ENCODE assay signal across 17 cellular contexts in the genomic region with DNA sequence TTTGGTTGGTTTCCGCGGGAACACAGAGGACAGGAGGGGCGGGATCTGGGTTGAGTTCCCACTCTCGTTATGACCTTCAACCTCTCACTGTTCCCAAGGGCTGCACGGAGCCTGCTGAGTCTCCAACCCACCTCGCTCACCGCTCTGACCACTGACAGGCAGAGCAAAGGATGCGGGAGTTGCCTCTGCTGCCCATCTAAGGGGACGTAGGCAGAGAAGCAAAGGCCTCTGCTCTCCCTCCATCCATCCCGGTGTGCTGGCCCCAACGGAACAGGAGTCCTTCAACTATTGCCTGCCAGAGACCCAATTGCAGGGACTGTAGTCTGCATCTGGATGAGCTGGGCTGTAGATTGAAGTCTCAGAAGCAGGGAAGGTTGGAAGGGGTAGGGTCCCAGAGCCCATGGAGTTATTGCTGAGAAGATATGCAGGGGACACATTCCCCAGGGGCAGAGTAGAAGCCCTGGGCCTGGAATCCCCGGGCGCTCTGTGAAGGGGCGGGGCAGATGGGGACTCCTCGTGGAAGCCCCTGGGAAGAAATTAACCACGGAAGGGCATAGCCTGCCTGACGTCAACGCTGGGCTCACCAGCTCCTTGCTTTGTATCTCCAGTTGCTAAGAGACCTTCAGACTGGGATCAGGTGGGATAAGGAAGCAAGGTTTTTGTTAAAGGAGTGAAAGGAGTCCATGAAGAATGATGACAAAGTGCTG. TPM values are rescaled to one million over a fixed set of nuclear protein-coding genes. Genes with fewer than 3 reads are reported as not detected.
DNase-seq lines count a peak whose midpoint lies in the region; ATAC-seq and TF ChIP-seq lines count a peak whose summit lies in the region.
"Had no signal": no experiment of that assay in that cellular context is flagged by ENCODE, and none has a peak within 500 bp of the region (broad histone marks: within the 10 kb centered on the region; RNA-seq: fewer than 3 reads in every experiment).

No MANE protein-coding gene starts in this region.

- no peaks in the 10 kb centered on the region for H3K27me3 ChIP-seq in H9 (ENCODE audit: insufficient read depth, low read length)
- no peaks in the 10 kb centered on the region for H3K27me3 ChIP-seq in ovary
- H3K27me3 ChIP-seq in brain microvascular endothelial cell (replicated peaks): peaks cover 2% of the 10 kb centered on the region
- H3K27me3 ChIP-seq: gastrocnemius medialis, neutrophil, SJCRH30 had no signal

- no peak overlapping the region for H3K56ac ChIP-seq in H9 (ENCODE audit: insufficient read length, low read depth, low read length)

- no peak overlapping the region for H2AFZ ChIP-seq in H9 (ENCODE audit: low read length)

- H3K4me1 Mint-ChIP-seq in H9: peaks cover 19 to 20% of the 10 kb centered on the region in 2 experiments

- TF ChIP-seq CTCF in H9 (conservative IDR thresholded peaks at IDR 0.05): no peak
- TF ChIP-seq CTCF in ovary (IDR thresholded peaks at IDR 0.05): no peak
- TF ChIP-seq CTCF in brain microvascular endothelial cell (IDR thresholded peaks at IDR 0.05; ENCODE audit: low read depth, low read length, missing control alignments): no peak

- no peak overlapping the region for H3T11ph ChIP-seq in H9 (ENCODE audit: low read length)

- H3K27ac ChIP-seq in H9 (ENCODE audit: insufficient read length, low read depth, low read length): no peak overlapping the region
- no peak overlapping the region for H3K27ac ChIP-seq in ovary
- H3K27ac ChIP-seq in brain microvascular endothelial cell: no peak overlapping the region
- H3K27ac ChIP-seq: gastrocnemius medialis, neutrophil, SJCRH30 had no signal

- no peak overlapping the region for H3K4ac ChIP-seq in H9 (ENCODE audit: low read depth, low read length)

- peaks cover 2% of the 10 kb centered on the region for H4K20me1 ChIP-seq in H9 (ENCODE audit: control insufficient read depth, insufficient read depth, insufficient read length)

- H3K27ac Mint-ChIP-seq in H9: peak overlapping the region in 1 of 3 experiments; percentile 9; a peak in 1 of 7 replicates
- H3K27ac Mint-ChIP-seq: memory B cell; stimulated activated naive CD8-positive, alpha-beta T cell treated with anti-CD3 and anti-CD28 coated beads, Interleukin-15, Interleukin-2, amounts not matched to agents 100 ng/mL and 50 ng/mL, for 24 hours had no signal

- H4K91ac ChIP-seq in H9 (ENCODE audit: insufficient read length, low read depth, low read length): no peak overlapping the region

- H3K4me3 ChIP-seq in ovary: no peak overlapping the region
- H3K4me3 ChIP-seq in brain microvascular endothelial cell (ENCODE audit: low read depth, low read length): no peak overlapping the region
- H3K4me3 ChIP-seq: gastrocnemius medialis, SJCRH30 had no signal

- TF ChIP-seq EP300 in ovary (IDR thresholded peaks at IDR 0.05): no peak

- no peak overlapping the region for H2BK5ac ChIP-seq in H9 (ENCODE audit: insufficient read length, low read length)

- H3K4me1 ChIP-seq in H9 (ENCODE audit: insufficient read depth, low read length): no peaks in the 10 kb centered on the region
- peaks cover 8% of the 10 kb centered on the region for H3K4me1 ChIP-seq in ovary (ENCODE audit: insufficient read depth)

- H3K9ac ChIP-seq in H9 (ENCODE audit: extremely low read depth, insufficient read length, low read length): no peak overlapping the region

- H3K23me2 ChIP-seq in H9 (ENCODE audit: insufficient read length, low read depth, low read length, poor library complexity, severe bottlenecking): no peaks in the 10 kb centered on the region

- H2BK20ac ChIP-seq in H9 (ENCODE audit: low read depth, low read length, poor library complexity, severe bottlenecking): no peak overlapping the region

- H2AK5ac ChIP-seq in H9 (ENCODE audit: insufficient read length, low read length): no peak overlapping the region

- in situ Hi-C loops in brain microvascular endothelial cell (cut with HindIII; ENCODE audit: low pct_ligation_motif_present, low sequenced_read_pairs): loop anchor here (25.0 kb wide), 1 partner anchor 100 kb away; a partner anchor contains a TSS

- WGBS in H9 (ENCODE audit: extremely low coverage, insufficient read length, low lambda C conversion rate): no CpG with 5 or more reads among the region's 18 CpGs
- WGBS in ovary, 3 donors: 73 to 74% (median 73%) methylated on average over 18 of the region's 18 CpGs

- H3K9me3 ChIP-seq in H9 (ENCODE audit: control insufficient read depth, low read depth, low read length): no peaks in the 10 kb centered on the region
- no peaks in the 10 kb centered on the region for H3K9me3 ChIP-seq in ovary
- H3K9me3 ChIP-seq: gastrocnemius medialis, neutrophil, SJCRH30 had no signal

- H2BK15ac ChIP-seq in H9 (ENCODE audit: low read depth, low read length): no peak overlapping the region

- no peaks in the 10 kb centered on the region for H3K79me2 ChIP-seq in H9 (ENCODE audit: insufficient read depth, low read length)

- intact Hi-C loops in cardiac septum (cut with DNase I) (no loop called here), ovary (cut with DNase I) (no loop called here)

- peaks cover 3% of the 10 kb centered on the region for H3K27me3 Mint-ChIP-seq in H9 (ENCODE audit: low read depth)
- H3K27me3 Mint-ChIP-seq: stimulated activated naive CD8-positive, alpha-beta T cell treated with anti-CD3 and anti-CD28 coated beads, Interleukin-15, Interleukin-2, amounts not matched to agents 100 ng/mL and 50 ng/mL, for 24 hours had no signal

- H3K14ac ChIP-seq in H9 (ENCODE audit: insufficient read depth, low read length): peak overlapping the region; percentile 17; the same call in 1 of the 2 replicates

- H3K36me3 Mint-ChIP-seq in H9 (ENCODE audit: insufficient read depth in 1 of 3, low read depth in 3 of 3): peaks cover 0 to 10% (median 0%) of the 10 kb centered on the region in 3 experiments; a peak in 2 of 7 replicates
- H3K36me3 Mint-ChIP-seq: memory B cell had no signal

- no peak overlapping the region for H3K18ac ChIP-seq in H9 (ENCODE audit: insufficient read length, low read depth, low read length)

- TF ChIP-seq POLR2A in ovary (IDR thresholded peaks at IDR 0.05): no peak

- H3K23ac ChIP-seq in H9 (ENCODE audit: insufficient read length, low read depth, low read length): no peak overlapping the region

- no peak for ATAC-seq in GM21529 (IDR thresholded peaks at IDR 0.05; ENCODE audit: unreplicated experiment)
- ATAC-seq: gastrocnemius medialis had no signal

- no peak overlapping the region for H2BK12ac ChIP-seq in H9 (ENCODE audit: insufficient read length, low read depth, low read length)

- DNase-seq in 8988T (peak; percentile 6), H9 (peak; percentile 23), cardiac septum (ENCODE audit: low spot score) (peak; percentile 59), ovary (peak in 4 of 5 donors; percentile 14 to 31 (median 16)), NCI-H1092 treated with DMSO at 0.1 percent for 48 hours (lab: John Stamatoyannopoulos, UW) (no peak), brain microvascular endothelial cell (no peak), GDM1 (lab: John Stamatoyannopoulos, UW) (no peak)
- DNase-seq: gastrocnemius medialis, SJCRH30, T-helper 9 cell had no signal

- H4K5ac ChIP-seq in H9 (ENCODE audit: insufficient read length, low read depth, low read length): no peak overlapping the region

- no peak overlapping the region for H3K4me2 ChIP-seq in H9 (ENCODE audit: insufficient read depth, insufficient read length, low read length)

- no peaks in the 10 kb centered on the region for H3K79me1 ChIP-seq in H9 (ENCODE audit: insufficient read depth, low read depth, low read length, poor library complexity, severe bottlenecking)

- H4K8ac ChIP-seq in H9 (replicated peaks; ENCODE audit: insufficient read length, low read depth, low read length): no peak overlapping the region

- H3K9me3 Mint-ChIP-seq in H9: no peaks in the 10 kb centered on the region
- H3K9me3 Mint-ChIP-seq: memory B cell; stimulated activated naive CD8-positive, alpha-beta T cell treated with anti-CD3 and anti-CD28 coated beads, Interleukin-15, Interleukin-2, amounts not matched to agents 100 ng/mL and 50 ng/mL, for 24 hours had no signal

- H3K4me3 Mint-ChIP-seq in H9: no peak overlapping the region
- H3K4me3 Mint-ChIP-seq: memory B cell; stimulated activated naive CD8-positive, alpha-beta T cell treated with anti-CD3 and anti-CD28 coated beads, Interleukin-15, Interleukin-2, amounts not matched to agents 100 ng/mL and 50 ng/mL, for 24 hours had no signal

- H3K36me3 ChIP-seq in ovary: no peaks in the 10 kb centered on the region
- H3K36me3 ChIP-seq in brain microvascular endothelial cell (replicated peaks): no peaks in the 10 kb centered on the region
- H3K36me3 ChIP-seq: gastrocnemius medialis, neutrophil, SJCRH30 had no signal

- H2BK120ac ChIP-seq in H9 (ENCODE audit: low read depth, low read length, poor library complexity, severe bottlenecking): no peak overlapping the region

RNA-seq across cellular contexts. Expression of a gene that starts 12.7 kb away (rescaled TPM):
- total RNA-seq in H9 (2021) (0.70 and 0.79 TPM in 2 replicates), cardiac septum (1.6 TPM), ovary (10 to 100 TPM in 5 of 7 donors, 1 to 10 TPM in 2; 3.2 to 23.1 (median 14.7) TPM)
- 1 to 10 TPM; 1.7 to 5.0 TPM for polyA plus RNA-seq in ovary
- total RNA-seq: LHCN-M2, NCI-H460 had no signal

RNA-seq across cellular contexts. Expression of a gene that starts 39.2 kb away (rescaled TPM):
- 16.3 and 18.3 TPM in 2 replicates for total RNA-seq in H9 (2021)
- total RNA-seq in cardiac septum: 28.0 TPM
- 100 to 1,000 TPM; 119 to 322 (median 264) TPM for total RNA-seq in ovary
- 100 to 1,000 TPM; 256 to 445 TPM for polyA plus RNA-seq in ovary
- total RNA-seq: NCI-H460 had no signal

RNA-seq across cellular contexts. Expression of a gene that starts 40.2 kb away (rescaled TPM):
- total RNA-seq in H9 (2021) (0.15 and 0.42 TPM in 2 replicates), cardiac septum (1.2 TPM), ovary (10 to 100 TPM in 5 of 7 donors, 1 to 10 TPM in 2; 2.3 to 16.5 (median 12.7) TPM)
- 1 to 10 TPM in 1 of 2 donors, under 1 TPM in 1; 0.77 to 2.2 TPM for polyA plus RNA-seq in ovary
- total RNA-seq: endothelial cell of umbilical vein, LHCN-M2, NCI-H460, SJCRH30 had no signal
- polyA plus RNA-seq: endothelial cell of umbilical vein had no signal

Comparison
In these comparisons a context has a peak if more than half of its experiments do, and no peak if none do; other contexts are left out.
1. DNase-seq: peak in 8988T (single experiment), H9 (single experiment), cardiac septum (single experiment) and ovary (4 of 5); none in NCI-H1092 treated with DMSO at 0.1 percent for 48 hours (single experiment), brain microvascular endothelial cell (single experiment) and GDM1 (single experiment).